In the genomic region with DNA sequence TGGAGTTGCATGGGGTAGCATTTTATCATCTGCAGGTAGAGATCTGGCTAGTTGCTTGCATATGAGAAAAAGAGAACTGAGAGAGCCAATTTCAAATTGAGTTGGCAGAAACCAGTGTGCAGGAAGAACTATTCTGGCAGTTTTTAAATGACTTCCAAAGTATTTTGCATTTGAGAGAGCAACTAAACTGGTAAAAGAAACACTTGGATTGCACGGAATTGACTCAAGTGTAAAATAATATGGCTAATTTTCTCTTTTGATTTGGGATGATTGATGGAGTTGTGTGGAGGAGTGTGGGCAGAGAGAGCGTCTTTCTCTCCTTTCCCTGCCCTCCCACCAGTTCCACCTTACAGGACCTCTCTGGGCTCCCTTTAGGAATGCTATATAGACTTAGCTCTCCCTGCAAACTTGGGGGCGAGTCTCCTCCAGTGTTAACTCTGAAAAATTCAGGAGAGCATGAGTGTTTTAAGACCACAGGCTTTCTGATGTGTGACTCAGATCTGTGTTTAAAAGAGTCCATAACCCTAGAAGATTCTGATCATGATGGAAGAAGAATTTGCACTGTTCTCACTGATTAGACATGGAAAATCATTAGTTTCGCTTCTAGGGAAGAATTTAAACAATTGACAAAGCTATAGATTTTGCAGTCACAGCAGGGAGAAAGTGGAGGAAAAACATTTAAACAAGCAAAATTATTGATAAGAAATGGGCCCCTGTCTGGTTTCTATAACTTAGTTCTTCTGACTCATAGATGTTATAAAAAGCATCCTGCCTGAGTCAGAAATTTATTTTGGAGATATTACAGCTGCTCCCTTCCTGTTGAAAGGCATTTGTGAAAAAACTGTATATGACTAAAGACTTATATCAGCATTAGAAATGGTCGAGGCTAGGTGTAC, we compare ENCODE assay signal across 8 cellular contexts. TPM values are rescaled to one million over a fixed set of nuclear protein-coding genes. Genes with fewer than 3 reads are reported as not detected.
DNase-seq lines count a peak whose midpoint lies in the region; ATAC-seq lines count a peak whose summit lies in the region.

No MANE protein-coding gene starts in this region.

- DNase-seq in GM04503 (ENCODE audit: low read depth) (peak; percentile 51), caudate nucleus (lab: John Stamatoyannopoulos, UW) (peak in 25 of 61 donors; percentile 6 to 82 (median 26)), Right ventricle myocardium inferior (ENCODE audit: missing footprints) (no peak), SK-N-DZ (ENCODE audit: low spot score) (no peak), RPMI8226 (no peak)
- no peak for DNase-seq in stimulated activated naive CD8-positive, alpha-beta T cell treated with anti-CD3 and anti-CD28 coated beads, Interleukin-15, Interleukin-2, amounts not matched to agents 100 U/mL and 50 U/mL, for 24 hours

- intact Hi-C loops in Right ventricle myocardium inferior (cut with DNase I): no loop called here

- H3K27ac ChIP-seq in caudate nucleus (ENCODE audit: low read depth, low read length): peak overlapping the region; percentile 81

- ATAC-seq in GM21390 (IDR thresholded peaks at IDR 0.05; ENCODE audit: unreplicated experiment) (peak; percentile 74), HG03565 (IDR thresholded peaks at IDR 0.05; ENCODE audit: unreplicated experiment) (peak; percentile 73), Right ventricle myocardium inferior (no peak)
- peak; percentile 74 for ATAC-seq in stimulated activated naive CD8-positive, alpha-beta T cell treated with anti-CD3 and anti-CD28 coated beads, Interleukin-15, Interleukin-2, amounts not matched to agents 100 U/mL and 50 U/mL, for 24 hours

RNA-seq across cellular contexts. Expression of a gene that starts 24.9 kb away (rescaled TPM):
- 6.0 TPM for total RNA-seq in Right ventricle myocardium inferior
- polyA plus RNA-seq in SK-N-DZ (2014; cell fraction: cytosol; rRNA removed): 6.8 and 7.5 TPM in 2 replicates
- polyA plus RNA-seq in SK-N-DZ (2014; cell fraction: nucleus; rRNA removed): 2.8 and 3.4 TPM in 2 replicates
